Comparison of ENCODE assay signal across 2 cellular contexts in the genomic region with DNA sequence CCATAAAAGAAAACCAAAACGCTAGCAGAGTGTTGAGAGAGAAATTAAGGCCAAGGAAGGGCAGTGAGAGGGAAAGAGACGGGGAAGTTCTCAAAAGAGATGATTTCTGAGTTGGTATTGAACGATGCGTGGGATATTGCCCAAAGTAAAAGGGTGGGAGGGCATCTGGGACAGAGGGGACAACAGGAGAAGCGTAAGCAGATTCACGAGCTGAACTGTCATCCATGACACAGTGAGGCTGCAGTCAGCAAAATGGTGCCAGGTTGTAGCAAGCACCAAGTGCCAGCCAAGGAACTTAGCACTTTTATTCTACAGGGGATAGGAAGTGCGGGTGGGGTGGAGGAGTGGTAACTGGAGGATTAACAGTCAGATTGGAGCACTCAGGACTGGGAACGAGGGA.
TF ChIP-seq lines count a peak whose summit lies in the region.

No MANE protein-coding gene starts in this region.

TF ChIP-seq in GM23338, 12 proteins besides CTCF, POLR2A, EP300 and RAD21 (continues in another document):
- TF ChIP-seq STAT1 (IDR thresholded peaks at IDR 0.05; ENCODE audit: unreplicated experiment) (no peak), CREB1 (CRISPR knock-in tag; IDR thresholded peaks at IDR 0.05; ENCODE audit: low read depth) (no peak), NANOG (IDR thresholded peaks at IDR 0.05; ENCODE audit: borderline replicate concordance) (no peak), EZH2 (IDR thresholded peaks at IDR 0.05; ENCODE audit: low read depth, unreplicated experiment) (no peak), POLR2AphosphoS5 (IDR thresholded peaks at IDR 0.05; ENCODE audit: low read depth) (no peak), JUNB (IDR thresholded peaks at IDR 0.05; ENCODE audit: unreplicated experiment) (no peak), ZNF114 (CRISPR knock-in tag; IDR thresholded peaks at IDR 0.05) (no peak)
- TF ChIP-seq, protein P1, sequence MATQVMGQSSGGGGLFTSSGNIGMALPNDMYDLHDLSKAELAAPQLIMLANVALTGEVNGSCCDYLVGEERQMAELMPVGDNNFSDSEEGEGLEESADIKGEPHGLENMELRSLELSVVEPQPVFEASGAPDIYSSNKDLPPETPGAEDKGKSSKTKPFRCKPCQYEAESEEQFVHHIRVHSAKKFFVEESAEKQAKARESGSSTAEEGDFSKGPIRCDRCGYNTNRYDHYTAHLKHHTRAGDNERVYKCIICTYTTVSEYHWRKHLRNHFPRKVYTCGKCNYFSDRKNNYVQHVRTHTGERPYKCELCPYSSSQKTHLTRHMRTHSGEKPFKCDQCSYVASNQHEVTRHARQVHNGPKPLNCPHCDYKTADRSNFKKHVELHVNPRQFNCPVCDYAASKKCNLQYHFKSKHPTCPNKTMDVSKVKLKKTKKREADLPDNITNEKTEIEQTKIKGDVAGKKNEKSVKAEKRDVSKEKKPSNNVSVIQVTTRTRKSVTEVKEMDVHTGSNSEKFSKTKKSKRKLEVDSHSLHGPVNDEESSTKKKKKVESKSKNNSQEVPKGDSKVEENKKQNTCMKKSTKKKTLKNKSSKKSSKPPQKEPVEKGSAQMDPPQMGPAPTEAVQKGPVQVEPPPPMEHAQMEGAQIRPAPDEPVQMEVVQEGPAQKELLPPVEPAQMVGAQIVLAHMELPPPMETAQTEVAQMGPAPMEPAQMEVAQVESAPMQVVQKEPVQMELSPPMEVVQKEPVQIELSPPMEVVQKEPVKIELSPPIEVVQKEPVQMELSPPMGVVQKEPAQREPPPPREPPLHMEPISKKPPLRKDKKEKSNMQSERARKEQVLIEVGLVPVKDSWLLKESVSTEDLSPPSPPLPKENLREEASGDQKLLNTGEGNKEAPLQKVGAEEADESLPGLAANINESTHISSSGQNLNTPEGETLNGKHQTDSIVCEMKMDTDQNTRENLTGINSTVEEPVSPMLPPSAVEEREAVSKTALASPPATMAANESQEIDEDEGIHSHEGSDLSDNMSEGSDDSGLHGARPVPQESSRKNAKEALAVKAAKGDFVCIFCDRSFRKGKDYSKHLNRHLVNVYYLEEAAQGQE (IDR thresholded peaks at IDR 0.05; ENCODE audit: unreplicated experiment) = no peak
- TF ChIP-seq, protein P2, sequence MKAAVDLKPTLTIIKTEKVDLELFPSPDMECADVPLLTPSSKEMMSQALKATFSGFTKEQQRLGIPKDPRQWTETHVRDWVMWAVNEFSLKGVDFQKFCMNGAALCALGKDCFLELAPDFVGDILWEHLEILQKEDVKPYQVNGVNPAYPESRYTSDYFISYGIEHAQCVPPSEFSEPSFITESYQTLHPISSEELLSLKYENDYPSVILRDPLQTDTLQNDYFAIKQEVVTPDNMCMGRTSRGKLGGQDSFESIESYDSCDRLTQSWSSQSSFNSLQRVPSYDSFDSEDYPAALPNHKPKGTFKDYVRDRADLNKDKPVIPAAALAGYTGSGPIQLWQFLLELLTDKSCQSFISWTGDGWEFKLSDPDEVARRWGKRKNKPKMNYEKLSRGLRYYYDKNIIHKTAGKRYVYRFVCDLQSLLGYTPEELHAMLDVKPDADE (IDR thresholded peaks at IDR 0.05) = no peak
- TF ChIP-seq, protein P3, sequence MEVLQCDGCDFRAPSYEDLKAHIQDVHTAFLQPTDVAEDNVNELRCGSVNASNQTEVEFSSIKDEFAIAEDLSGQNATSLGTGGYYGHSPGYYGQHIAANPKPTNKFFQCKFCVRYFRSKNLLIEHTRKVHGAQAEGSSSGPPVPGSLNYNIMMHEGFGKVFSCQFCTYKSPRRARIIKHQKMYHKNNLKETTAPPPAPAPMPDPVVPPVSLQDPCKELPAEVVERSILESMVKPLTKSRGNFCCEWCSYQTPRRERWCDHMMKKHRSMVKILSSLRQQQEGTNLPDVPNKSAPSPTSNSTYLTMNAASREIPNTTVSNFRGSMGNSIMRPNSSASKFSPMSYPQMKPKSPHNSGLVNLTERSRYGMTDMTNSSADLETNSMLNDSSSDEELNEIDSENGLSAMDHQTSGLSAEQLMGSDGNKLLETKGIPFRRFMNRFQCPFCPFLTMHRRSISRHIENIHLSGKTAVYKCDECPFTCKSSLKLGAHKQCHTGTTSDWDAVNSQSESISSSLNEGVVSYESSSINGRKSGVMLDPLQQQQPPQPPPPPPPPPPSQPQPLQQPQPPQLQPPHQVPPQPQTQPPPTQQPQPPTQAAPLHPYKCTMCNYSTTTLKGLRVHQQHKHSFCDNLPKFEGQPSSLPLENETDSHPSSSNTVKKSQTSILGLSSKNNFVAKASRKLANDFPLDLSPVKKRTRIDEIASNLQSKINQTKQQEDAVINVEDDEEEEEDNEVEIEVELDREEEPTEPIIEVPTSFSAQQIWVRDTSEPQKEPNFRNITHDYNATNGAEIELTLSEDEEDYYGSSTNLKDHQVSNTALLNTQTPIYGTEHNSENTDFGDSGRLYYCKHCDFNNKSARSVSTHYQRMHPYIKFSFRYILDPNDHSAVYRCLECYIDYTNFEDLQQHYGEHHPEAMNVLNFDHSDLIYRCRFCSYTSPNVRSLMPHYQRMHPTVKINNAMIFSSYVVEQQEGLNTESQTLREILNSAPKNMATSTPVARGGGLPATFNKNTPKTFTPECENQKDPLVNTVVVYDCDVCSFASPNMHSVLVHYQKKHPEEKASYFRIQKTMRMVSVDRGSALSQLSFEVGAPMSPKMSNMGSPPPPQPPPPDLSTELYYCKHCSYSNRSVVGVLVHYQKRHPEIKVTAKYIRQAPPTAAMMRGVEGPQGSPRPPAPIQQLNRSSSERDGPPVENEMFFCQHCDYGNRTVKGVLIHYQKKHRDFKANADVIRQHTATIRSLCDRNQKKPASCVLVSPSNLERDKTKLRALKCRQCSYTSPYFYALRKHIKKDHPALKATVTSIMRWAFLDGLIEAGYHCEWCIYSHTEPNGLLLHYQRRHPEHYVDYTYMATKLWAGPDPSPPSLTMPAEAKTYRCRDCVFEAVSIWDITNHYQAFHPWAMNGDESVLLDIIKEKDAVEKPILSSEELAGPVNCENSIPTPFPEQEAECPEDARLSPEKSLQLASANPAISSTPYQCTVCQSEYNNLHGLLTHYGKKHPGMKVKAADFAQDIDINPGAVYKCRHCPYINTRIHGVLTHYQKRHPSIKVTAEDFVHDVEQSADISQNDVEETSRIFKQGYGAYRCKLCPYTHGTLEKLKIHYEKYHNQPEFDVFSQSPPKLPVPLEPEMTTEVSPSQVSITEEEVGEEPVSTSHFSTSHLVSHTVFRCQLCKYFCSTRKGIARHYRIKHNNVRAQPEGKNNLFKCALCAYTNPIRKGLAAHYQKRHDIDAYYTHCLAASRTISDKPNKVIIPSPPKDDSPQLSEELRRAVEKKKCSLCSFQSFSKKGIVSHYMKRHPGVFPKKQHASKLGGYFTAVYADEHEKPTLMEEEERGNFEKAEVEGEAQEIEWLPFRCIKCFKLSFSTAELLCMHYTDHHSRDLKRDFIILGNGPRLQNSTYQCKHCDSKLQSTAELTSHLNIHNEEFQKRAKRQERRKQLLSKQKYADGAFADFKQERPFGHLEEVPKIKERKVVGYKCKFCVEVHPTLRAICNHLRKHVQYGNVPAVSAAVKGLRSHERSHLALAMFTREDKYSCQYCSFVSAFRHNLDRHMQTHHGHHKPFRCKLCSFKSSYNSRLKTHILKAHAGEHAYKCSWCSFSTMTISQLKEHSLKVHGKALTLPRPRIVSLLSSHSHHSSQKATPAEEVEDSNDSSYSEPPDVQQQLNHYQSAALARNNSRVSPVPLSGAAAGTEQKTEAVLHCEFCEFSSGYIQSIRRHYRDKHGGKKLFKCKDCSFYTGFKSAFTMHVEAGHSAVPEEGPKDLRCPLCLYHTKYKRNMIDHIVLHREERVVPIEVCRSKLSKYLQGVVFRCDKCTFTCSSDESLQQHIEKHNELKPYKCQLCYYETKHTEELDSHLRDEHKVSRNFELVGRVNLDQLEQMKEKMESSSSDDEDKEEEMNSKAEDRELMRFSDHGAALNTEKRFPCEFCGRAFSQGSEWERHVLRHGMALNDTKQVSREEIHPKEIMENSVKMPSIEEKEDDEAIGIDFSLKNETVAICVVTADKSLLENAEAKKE (CRISPR knock-in tag; IDR thresholded peaks at IDR 0.05) = no peak

TF ChIP-seq in IMR-90, 13 proteins besides CTCF, POLR2A, EP300 and RAD21:
- TF ChIP-seq MXI1 (IDR thresholded peaks at IDR 0.05; ENCODE audit: borderline replicate concordance, low read depth, low read length) = no peak
- no peak for TF ChIP-seq NFE2L2 (IDR thresholded peaks at IDR 0.05; ENCODE audit: low read depth, low read length)
- TF ChIP-seq MAFK (IDR thresholded peaks at IDR 0.05; ENCODE audit: low read depth, low read length) = no peak
- TF ChIP-seq SMC3 (IDR thresholded peaks at IDR 0.05; ENCODE audit: low read depth, low read length) = no peak
- no peak for TF ChIP-seq RFX5 (IDR thresholded peaks at IDR 0.05; ENCODE audit: low read depth, low read length)
- no peak for TF ChIP-seq CEBPB (IDR thresholded peaks at IDR 0.05; ENCODE audit: low read depth, low read length)
- TF ChIP-seq, protein P4, sequence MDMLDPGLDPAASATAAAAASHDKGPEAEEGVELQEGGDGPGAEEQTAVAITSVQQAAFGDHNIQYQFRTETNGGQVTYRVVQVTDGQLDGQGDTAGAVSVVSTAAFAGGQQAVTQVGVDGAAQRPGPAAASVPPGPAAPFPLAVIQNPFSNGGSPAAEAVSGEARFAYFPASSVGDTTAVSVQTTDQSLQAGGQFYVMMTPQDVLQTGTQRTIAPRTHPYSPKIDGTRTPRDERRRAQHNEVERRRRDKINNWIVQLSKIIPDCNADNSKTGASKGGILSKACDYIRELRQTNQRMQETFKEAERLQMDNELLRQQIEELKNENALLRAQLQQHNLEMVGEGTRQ (IDR thresholded peaks at IDR 0.05; ENCODE audit: low read depth, low read length) = no peak
- TF ChIP-seq FOS (IDR thresholded peaks at IDR 0.05; ENCODE audit: low read depth, low read length) = no peak
- TF ChIP-seq RCOR1 (IDR thresholded peaks at IDR 0.05; ENCODE audit: insufficient replicate concordance, low read length) = no peak
- no peak for TF ChIP-seq MAZ (IDR thresholded peaks at IDR 0.05; ENCODE audit: borderline replicate concordance, low read depth, low read length)
- no peak for TF ChIP-seq CHD1 (IDR thresholded peaks at IDR 0.05; ENCODE audit: low read depth, low read length)
- no peak for TF ChIP-seq BHLHE40 (IDR thresholded peaks at IDR 0.05; ENCODE audit: low read depth, low read length)
TF ChIP-seq in IMR-90: peak in this region for 0.
